1 cellular context compared by ENCODE assay signal in the genomic region with DNA sequence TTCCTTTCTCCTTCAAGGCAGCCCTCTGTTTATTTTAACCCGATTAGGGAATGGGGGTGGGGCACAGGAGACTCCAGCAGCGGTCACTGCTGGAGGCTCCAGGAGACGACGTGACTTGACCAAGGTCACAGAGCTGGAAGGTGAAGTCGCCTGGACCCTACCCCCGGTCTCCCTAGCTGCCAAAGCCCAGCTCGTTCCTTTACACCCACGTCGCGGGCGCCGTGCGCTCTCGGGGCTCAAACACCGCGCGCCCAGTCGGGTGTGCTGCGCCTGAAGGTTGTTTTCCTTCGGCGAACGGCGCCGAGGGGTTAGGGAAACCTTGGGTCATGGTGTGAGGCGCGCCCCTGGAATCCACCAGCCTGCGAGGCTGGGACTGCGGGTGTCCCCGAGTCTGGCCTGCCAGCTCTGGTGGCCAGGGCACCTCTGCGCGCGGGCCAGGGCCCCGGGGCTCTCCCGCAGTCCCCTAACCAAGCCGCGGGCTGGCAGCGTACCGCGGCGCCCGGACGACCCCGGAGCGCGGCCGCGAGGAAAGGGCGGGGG.
TF ChIP-seq lines count a peak whose summit lies in the region.

No MANE protein-coding gene starts in this region.

TF ChIP-seq in K562, 482 proteins besides CTCF, POLR2A, EP300 and RAD21 (continued from another document):
- TF ChIP-seq, protein P1, sequence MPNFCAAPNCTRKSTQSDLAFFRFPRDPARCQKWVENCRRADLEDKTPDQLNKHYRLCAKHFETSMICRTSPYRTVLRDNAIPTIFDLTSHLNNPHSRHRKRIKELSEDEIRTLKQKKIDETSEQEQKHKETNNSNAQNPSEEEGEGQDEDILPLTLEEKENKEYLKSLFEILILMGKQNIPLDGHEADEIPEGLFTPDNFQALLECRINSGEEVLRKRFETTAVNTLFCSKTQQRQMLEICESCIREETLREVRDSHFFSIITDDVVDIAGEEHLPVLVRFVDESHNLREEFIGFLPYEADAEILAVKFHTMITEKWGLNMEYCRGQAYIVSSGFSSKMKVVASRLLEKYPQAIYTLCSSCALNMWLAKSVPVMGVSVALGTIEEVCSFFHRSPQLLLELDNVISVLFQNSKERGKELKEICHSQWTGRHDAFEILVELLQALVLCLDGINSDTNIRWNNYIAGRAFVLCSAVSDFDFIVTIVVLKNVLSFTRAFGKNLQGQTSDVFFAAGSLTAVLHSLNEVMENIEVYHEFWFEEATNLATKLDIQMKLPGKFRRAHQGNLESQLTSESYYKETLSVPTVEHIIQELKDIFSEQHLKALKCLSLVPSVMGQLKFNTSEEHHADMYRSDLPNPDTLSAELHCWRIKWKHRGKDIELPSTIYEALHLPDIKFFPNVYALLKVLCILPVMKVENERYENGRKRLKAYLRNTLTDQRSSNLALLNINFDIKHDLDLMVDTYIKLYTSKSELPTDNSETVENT (CRISPR knock-in tag; IDR thresholded peaks at IDR 0.05) = no peak
- TF ChIP-seq ZC3H4 (CRISPR knock-in tag; IDR thresholded peaks at IDR 0.05; ENCODE audit: borderline replicate concordance) = no peak
- TF ChIP-seq SIX5 (IDR thresholded peaks at IDR 0.05; ENCODE audit: borderline replicate concordance in 1 of 2, insufficient read depth in 1 of 2, low read depth in 1 of 2, low read length in 2 of 2) = no peak
- TF ChIP-seq BACH1 (tag; IDR thresholded peaks at IDR 0.05) = no peak
- TF ChIP-seq CC2D1A (IDR thresholded peaks at IDR 0.05) = no peak
- no peak for TF ChIP-seq KDM2B (CRISPR knock-in tag; IDR thresholded peaks at IDR 0.05)
TF ChIP-seq in K562: peak in this region for 0.
